8 cellular contexts compared by ENCODE assay signal in the genomic region with DNA sequence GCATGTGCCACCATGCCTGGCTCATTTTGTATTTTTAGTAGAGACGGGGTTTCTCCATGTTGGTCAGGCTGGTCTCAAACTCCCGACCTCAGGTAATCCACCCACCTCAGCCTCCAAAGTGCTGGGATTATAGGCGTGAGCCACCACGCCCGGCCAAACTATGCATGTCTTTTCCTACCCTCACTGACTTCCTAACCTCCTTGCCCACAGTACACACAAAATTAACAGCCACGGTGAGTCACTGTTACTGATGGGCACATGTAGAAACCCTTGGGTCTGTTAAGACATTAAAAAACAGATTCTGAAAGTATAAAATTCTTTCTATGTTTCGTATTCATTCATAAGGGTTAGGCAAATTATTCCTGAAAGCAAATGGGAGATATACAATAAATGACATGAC. TPM values are rescaled to one million over a fixed set of nuclear protein-coding genes. Genes with fewer than 3 reads are reported as not detected.
A peak's percentile ranks its signal among the peaks of the same experiment; 100 is the strongest.
DNase-seq lines count a peak whose midpoint lies in the region; ATAC-seq, FAIRE-seq and TF ChIP-seq lines count a peak whose summit lies in the region.
"Not testable (repeated sequence)": the region's sequence is repeated elsewhere in the genome, so short reads cannot be mapped to it uniquely, and the experiment has no call there.

No MANE protein-coding gene starts in this region.

- intact Hi-C loops in Calu3 (cut with micrococcal nuclease; ENCODE audit: unreplicated experiment); PC-3 (cut with micrococcal nuclease); activated CD4-positive, alpha-beta T cell treated with anti-CD3 and anti-CD28 coated beads, Interleukin-2, amount 10 ng/mL, durations not matched to agents 24 days and 14 days (cut with micrococcal nuclease); endothelial cell of umbilical vein (cut with micrococcal nuclease): not testable (repeated sequence)

- peak; percentile 56 for ATAC-seq in PC-3
- ATAC-seq in stimulated activated naive B cell treated with anti-CD40 and anti-IgM and Interleukin-4, amounts not matched to agents 10 μg/mL and 1 μg/mL and 100 μg/mL, for 72 hours (replicated peaks), result not testable (repeated sequence)

- peaks cover 44% of the 10 kb centered on the region for H3K79me2 ChIP-seq in PC-3 (ENCODE audit: low read length)
- H3K79me2 ChIP-seq in endothelial cell of umbilical vein (ENCODE audit: control insufficient read depth, insufficient read depth, low read length), result peaks cover 31% of the 10 kb centered on the region
- H3K79me2 ChIP-seq in keratinocyte (ENCODE audit: control insufficient read depth, insufficient read depth, low read length), result peaks cover 52% of the 10 kb centered on the region

- not testable (repeated sequence) for H3K27me3 Mint-ChIP-seq in Calu3 (ENCODE audit: unreplicated experiment); activated CD4-positive, alpha-beta T cell treated with anti-CD3 and anti-CD28 coated beads, Interleukin-2, amount 10 ng/mL, durations not matched to agents 24 days and 14 days; stimulated activated naive B cell treated with anti-CD40 and anti-IgM and Interleukin-4, amounts not matched to agents 10 μg/mL and 1 μg/mL and 100 μg/mL, for 72 hours

- H3K27me3 ChIP-seq in PC-3 (ENCODE audit: low read length); adipocyte (replicated peaks; ENCODE audit: control insufficient read depth, insufficient read depth, low read length); endothelial cell of umbilical vein (ENCODE audit: control insufficient read depth in 2 of 2, insufficient read depth in 2 of 2, low read length in 2 of 2); keratinocyte (ENCODE audit: control insufficient read depth, extremely low read depth, insufficient read depth, low read length): not testable (repeated sequence)

- H3K9me2 ChIP-seq in PC-3 (replicated peaks; ENCODE audit: low read length), result not testable (repeated sequence)

- dilution Hi-C loops in endothelial cell of umbilical vein (cut with MboI; ENCODE audit: extremely low pct_ligation_motif_present, low sequenced_read_pairs); keratinocyte (cut with MboI; ENCODE audit: extremely low pct_ligation_motif_present, low sequenced_read_pairs): not testable (repeated sequence)

- H3K4me3 ChIP-seq in PC-3 (ENCODE audit: low read length), result peak overlapping the region; percentile 16
- H3K4me3 ChIP-seq in adipocyte (ENCODE audit: low read length); endothelial cell of umbilical vein (replicated peaks in 1 of 3; ENCODE audit: insufficient read depth in 1 of 3, low read depth in 1 of 3, low read length in 3 of 3); keratinocyte (ENCODE audit: control insufficient read depth in 2 of 3, extremely low read depth in 1 of 3, insufficient read depth in 2 of 3, low read depth in 1 of 3, low read length in 3 of 3): not testable (repeated sequence)

- peaks cover 23% of the 10 kb centered on the region for H3K4me1 Mint-ChIP-seq in Calu3 (ENCODE audit: low read depth, unreplicated experiment)
- H3K4me1 Mint-ChIP-seq in activated CD4-positive, alpha-beta T cell treated with anti-CD3 and anti-CD28 coated beads, Interleukin-2, amount 10 ng/mL, durations not matched to agents 24 days and 14 days, result peaks cover 34% of the 10 kb centered on the region
- peaks cover 19 to 30% of the 10 kb centered on the region in 2 donors for H3K4me1 Mint-ChIP-seq in stimulated activated naive B cell treated with anti-CD40 and anti-IgM and Interleukin-4, amounts not matched to agents 10 μg/mL and 1 μg/mL and 100 μg/mL, for 72 hours

- H3K4me2 ChIP-seq in PC-3 (ENCODE audit: low read length) (peak overlapping the region; percentile 76), keratinocyte (ENCODE audit: control insufficient read depth, extremely low read depth, insufficient read depth, low read depth, low read length) (peak overlapping the region; percentile 6)
- H3K4me2 ChIP-seq in endothelial cell of umbilical vein (ENCODE audit: insufficient read depth, low read length), result not testable (repeated sequence)

- 0 out of 2 replicates have a peak overlapping the region, but pooled peaks have one; percentile 0 for H3K9ac ChIP-seq in PC-3 (ENCODE audit: low read length)
- H3K9ac ChIP-seq in adipocyte (ENCODE audit: low read length), result peak overlapping the region; percentile 29
- not testable (repeated sequence) for H3K9ac ChIP-seq in endothelial cell of umbilical vein (replicated peaks; ENCODE audit: extremely low read depth, insufficient read depth, low read length); keratinocyte (ENCODE audit: control insufficient read depth, extremely low read depth, insufficient read depth, low read length)

- H3K27ac ChIP-seq in PC-3 (ENCODE audit: low read length) (peak overlapping the region; percentile 54), keratinocyte (ENCODE audit: control insufficient read depth, insufficient read depth, low read length) (peak overlapping the region; percentile 34)
- not testable (repeated sequence) for H3K27ac ChIP-seq in endothelial cell of umbilical vein (ENCODE audit: insufficient read depth, low read depth, low read length)

- not testable (repeated sequence) for H3K36me3 ChIP-seq in PC-3 (ENCODE audit: low read depth, low read length); endothelial cell of umbilical vein (ENCODE audit: control insufficient read depth in 2 of 2, extremely low read depth in 1 of 2, insufficient read depth in 2 of 2, low read length in 2 of 2)
- H3K36me3 ChIP-seq in adipocyte (ENCODE audit: control insufficient read depth, insufficient read depth, low read length, severe bottlenecking) (peaks cover 21% of the 10 kb centered on the region), keratinocyte (ENCODE audit: control insufficient read depth in 2 of 2, extremely low read depth in 1 of 2, insufficient read depth in 2 of 2, low read length in 2 of 2) (peaks cover 3 to 16% of the 10 kb centered on the region in 2 experiments)

- H3F3A ChIP-seq in PC-3 (ENCODE audit: low read length, unreplicated experiment), result peaks cover 16% of the 10 kb centered on the region

- not testable (repeated sequence) for H3K9me3 Mint-ChIP-seq in Calu3 (ENCODE audit: low read depth, unreplicated experiment); activated CD4-positive, alpha-beta T cell treated with anti-CD3 and anti-CD28 coated beads, Interleukin-2, amount 10 ng/mL, durations not matched to agents 24 days and 14 days; stimulated activated naive B cell treated with anti-CD40 and anti-IgM and Interleukin-4, amounts not matched to agents 10 μg/mL and 1 μg/mL and 100 μg/mL, for 72 hours

- H3K9me3 ChIP-seq in PC-3 (ENCODE audit: low read length); adipocyte (ENCODE audit: control insufficient read depth, low read length); endothelial cell of umbilical vein (replicated peaks; ENCODE audit: control insufficient read depth, insufficient read depth, low read length); keratinocyte (ENCODE audit: control insufficient read depth, low read depth, low read length): not testable (repeated sequence)

- H3K36me3 Mint-ChIP-seq in Calu3 (ENCODE audit: insufficient read depth, unreplicated experiment), result peaks cover 45% of the 10 kb centered on the region
- peaks cover 62% of the 10 kb centered on the region for H3K36me3 Mint-ChIP-seq in activated CD4-positive, alpha-beta T cell treated with anti-CD3 and anti-CD28 coated beads, Interleukin-2, amount 10 ng/mL, durations not matched to agents 24 days and 14 days (ENCODE audit: low read depth)
- peaks cover 30 to 51% of the 10 kb centered on the region in 2 donors for H3K36me3 Mint-ChIP-seq in stimulated activated naive B cell treated with anti-CD40 and anti-IgM and Interleukin-4, amounts not matched to agents 10 μg/mL and 1 μg/mL and 100 μg/mL, for 72 hours

- FAIRE-seq in endothelial cell of umbilical vein (lab: Jason Lieb, UNC); keratinocyte (lab: Jason Lieb, UNC): not testable (repeated sequence)

- H4K20me1 ChIP-seq in PC-3 (ENCODE audit: low read length); endothelial cell of umbilical vein (replicated peaks; ENCODE audit: control insufficient read depth, extremely low read depth, insufficient read depth, low read length); keratinocyte (ENCODE audit: control insufficient read depth, extremely low read depth, insufficient read depth, low read length): not testable (repeated sequence)

- peak overlapping the region; percentile 26 for H3K4me3 Mint-ChIP-seq in Calu3 (ENCODE audit: low read depth, unreplicated experiment)
- not testable (repeated sequence) for H3K4me3 Mint-ChIP-seq in activated CD4-positive, alpha-beta T cell treated with anti-CD3 and anti-CD28 coated beads, Interleukin-2, amount 10 ng/mL, durations not matched to agents 24 days and 14 days; stimulated activated naive B cell treated with anti-CD40 and anti-IgM and Interleukin-4, amounts not matched to agents 10 μg/mL and 1 μg/mL and 100 μg/mL, for 72 hours

- not testable (repeated sequence) for BruUV-seq in Calu3 (replicated peaks; lab: Mats Ljungman, UMichigan); PC-3 (replicated peaks; lab: Mats Ljungman, UMichigan); endothelial cell of umbilical vein (replicated peaks; lab: Mats Ljungman, UMichigan)

- not testable (repeated sequence) for H2AFZ ChIP-seq in PC-3 (ENCODE audit: low read length); endothelial cell of umbilical vein (ENCODE audit: low read depth, low read length); keratinocyte (ENCODE audit: control insufficient read depth, low read length)

- not testable (repeated sequence) for H3K9me1 ChIP-seq in endothelial cell of umbilical vein (replicated peaks; ENCODE audit: control insufficient read depth, extremely low read depth, insufficient read depth, low read length); keratinocyte (ENCODE audit: control insufficient read depth, extremely low read depth, insufficient read depth, low read length)

- not testable (repeated sequence) for TF ChIP-seq POLR2A in endothelial cell of umbilical vein (IDR thresholded peaks at IDR 0.05; ENCODE audit: low read depth, low read length)

- CTCF ChIA-PET in Calu3 (lab: Charles Lee); PC-3 (lab: Charles Lee); endothelial cell of umbilical vein (lab: Charles Lee): not testable (repeated sequence)

- not testable (repeated sequence) for TF ChIP-seq CTCF in Calu3 (IDR thresholded peaks at IDR 0.05; ENCODE audit: unreplicated experiment); PC-3 (conservative IDR thresholded peaks at IDR 0.05; ENCODE audit: low read depth, low read length); endothelial cell of umbilical vein (IDR thresholded peaks at IDR 0.05; ENCODE audit: extremely low read depth in 1 of 2, insufficient read depth in 1 of 2, low read depth in 1 of 2, low read length in 2 of 2); keratinocyte (optimal IDR thresholded peaks at IDR 0.05 in 1 of 3, IDR thresholded peaks at IDR 0.05 in 1 of 3, conservative IDR thresholded peaks at IDR 0.05 in 1 of 3; ENCODE audit: extremely low read depth in 1 of 3, insufficient read depth in 2 of 3, low read length in 3 of 3)

- H3K4me1 ChIP-seq in PC-3 (ENCODE audit: insufficient read depth, low read length), result peaks cover 67% of the 10 kb centered on the region
- peaks cover 51% of the 10 kb centered on the region for H3K4me1 ChIP-seq in adipocyte (ENCODE audit: control insufficient read depth, insufficient read depth, low read length)
- peaks cover 30% of the 10 kb centered on the region for H3K4me1 ChIP-seq in endothelial cell of umbilical vein (ENCODE audit: control insufficient read depth, extremely low read depth, insufficient read depth, low read length)
- H3K4me1 ChIP-seq in keratinocyte (ENCODE audit: control insufficient read depth, extremely low read depth, insufficient read depth, low read length), result peaks cover 38% of the 10 kb centered on the region

- not testable (repeated sequence) for H3K27ac Mint-ChIP-seq in Calu3 (ENCODE audit: unreplicated experiment)
- peak overlapping the region; percentile 74 for H3K27ac Mint-ChIP-seq in activated CD4-positive, alpha-beta T cell treated with anti-CD3 and anti-CD28 coated beads, Interleukin-2, amount 10 ng/mL, durations not matched to agents 24 days and 14 days
- H3K27ac Mint-ChIP-seq in stimulated activated naive B cell treated with anti-CD40 and anti-IgM and Interleukin-4, amounts not matched to agents 10 μg/mL and 1 μg/mL and 100 μg/mL, for 72 hours, result peak overlapping the region; percentile 25

- POLR2A ChIA-PET in PC-3 (lab: Charles Lee; ENCODE audit: unreplicated experiment); endothelial cell of umbilical vein (lab: Charles Lee): not testable (repeated sequence)

- DNase-seq in Calu3 (peak; percentile 32), HPDE6-E6E7 (ENCODE audit: extremely low spot score) (peak; percentile 59), PC-3 (peak; percentile 90), adipocyte (ENCODE audit: low read depth) (peak; percentile 60)
- DNase-seq in activated CD4-positive, alpha-beta T cell treated with anti-CD3 and anti-CD28 coated beads, Interleukin-2, amount 10 ng/mL, durations not matched to agents 24 days and 14 days; endothelial cell of umbilical vein (ENCODE audit: low read depth, low spot score); keratinocyte (ENCODE audit: low read depth, low spot score); stimulated activated naive B cell treated with anti-CD40 and anti-IgM and Interleukin-4, amounts not matched to agents 10 μg/mL and 1 μg/mL and 100 μg/mL, for 72 hours: not testable (repeated sequence)

RNA-seq across cellular contexts. Expression of a gene that starts 4.6 kb away (rescaled TPM):
- total RNA-seq in Calu3 (2022), result 63.1 and 68.2 TPM in 2 replicates
- total RNA-seq in PC-3 (2014; rRNA removed), result 61.1 and 62.0 TPM in 2 replicates
- total RNA-seq in activated CD4-positive, alpha-beta T cell treated with anti-CD3 and anti-CD28 coated beads, Interleukin-2, amount 10 ng/mL, durations not matched to agents 24 days and 14 days, result 99.7 and 102 TPM in 2 replicates
- 50.4 and 52.0 TPM in 2 replicates for total RNA-seq in endothelial cell of umbilical vein
- polyA plus RNA-seq in endothelial cell of umbilical vein, result 18.4 and 27.0 TPM in 2 replicates
- polyA plus RNA-seq in endothelial cell of umbilical vein (2011; cell fraction: cytosol; rRNA removed), result 30.1 and 31.9 TPM in 2 replicates
- 9.4 and 13.7 TPM in 2 replicates for polyA plus RNA-seq in endothelial cell of umbilical vein (2011; cell fraction: nucleus; rRNA removed)
- 77.5 and 94.6 TPM in 2 replicates for polyA plus RNA-seq in endothelial cell of umbilical vein (2012)
- polyA minus RNA-seq in endothelial cell of umbilical vein, result 10.7 and 14.6 TPM in 2 replicates
- 8.9 TPM for polyA minus RNA-seq in endothelial cell of umbilical vein (2011; cell fraction: cytosol; rRNA and poly(A)+ RNA removed)
- 5.1 and 6.7 TPM in 2 replicates for polyA minus RNA-seq in endothelial cell of umbilical vein (2011; cell fraction: nucleus; rRNA and poly(A)+ RNA removed)
- 63.7 to 119 TPM (median 69.4 TPM) in 3 replicates for polyA plus RNA-seq in keratinocyte
- polyA plus RNA-seq in keratinocyte (2011; ENCODE audit: low read depth), result 127 TPM
- polyA plus RNA-seq in keratinocyte (2011; cell fraction: cytosol; rRNA removed), result 62.3 and 96.8 TPM in 2 replicates
- polyA plus RNA-seq in keratinocyte (2011; cell fraction: nucleus; rRNA removed), result 19.0 and 25.9 TPM in 2 replicates
- polyA plus RNA-seq in keratinocyte (2012; ENCODE audit: low replicate concordance), result 86.7 and 106 TPM in 2 replicates
- 10.1 to 20.4 TPM (median 10.4 TPM) in 3 replicates for polyA minus RNA-seq in keratinocyte
- 31.8 TPM for polyA minus RNA-seq in keratinocyte (2011; cell fraction: cytosol; rRNA and poly(A)+ RNA removed)
- 4.5 and 7.4 TPM in 2 replicates for polyA minus RNA-seq in keratinocyte (2011; cell fraction: nucleus; rRNA and poly(A)+ RNA removed)

RNA-seq across cellular contexts. Expression of a gene that starts 7.2 kb away (rescaled TPM):
- 30.6 and 33.1 TPM in 2 replicates for total RNA-seq in Calu3 (2022)
- 29.3 and 30.9 TPM in 2 replicates for total RNA-seq in PC-3 (2014; rRNA removed)
- total RNA-seq in activated CD4-positive, alpha-beta T cell treated with anti-CD3 and anti-CD28 coated beads, Interleukin-2, amount 10 ng/mL, durations not matched to agents 24 days and 14 days, result 25.8 and 26.0 TPM in 2 replicates
- 27.5 and 27.7 TPM in 2 replicates for total RNA-seq in endothelial cell of umbilical vein
- 3.8 and 5.3 TPM in 2 replicates for polyA plus RNA-seq in endothelial cell of umbilical vein
- polyA plus RNA-seq in endothelial cell of umbilical vein (2011; cell fraction: cytosol; rRNA removed), result 6.1 and 6.9 TPM in 2 replicates
- polyA plus RNA-seq in endothelial cell of umbilical vein (2011; cell fraction: nucleus; rRNA removed), result 22.2 and 28.2 TPM in 2 replicates
- polyA plus RNA-seq in endothelial cell of umbilical vein (2012), result 13.8 and 20.4 TPM in 2 replicates
- 28.4 and 29.2 TPM in 2 replicates for polyA minus RNA-seq in endothelial cell of umbilical vein
- 12.2 TPM for polyA minus RNA-seq in endothelial cell of umbilical vein (2011; cell fraction: cytosol; rRNA and poly(A)+ RNA removed)
- 92.1 and 134 TPM in 2 replicates for polyA minus RNA-seq in endothelial cell of umbilical vein (2011; cell fraction: nucleus; rRNA and poly(A)+ RNA removed)
- polyA plus RNA-seq in keratinocyte, result 9.5 to 14.7 TPM (median 11.1 TPM) in 3 replicates
- 75.1 TPM for polyA plus RNA-seq in keratinocyte (2011; ENCODE audit: low read depth)
- polyA plus RNA-seq in keratinocyte (2011; cell fraction: cytosol; rRNA removed), result 3.9 and 8.9 TPM in 2 replicates
- 17.1 and 23.4 TPM in 2 replicates for polyA plus RNA-seq in keratinocyte (2011; cell fraction: nucleus; rRNA removed)
- 9.5 and 10.9 TPM in 2 replicates for polyA plus RNA-seq in keratinocyte (2012; ENCODE audit: low replicate concordance)
- polyA minus RNA-seq in keratinocyte, result 5.5 to 39.2 TPM (median 20.5 TPM) in 3 replicates
- 11.5 TPM for polyA minus RNA-seq in keratinocyte (2011; cell fraction: cytosol; rRNA and poly(A)+ RNA removed)
- polyA minus RNA-seq in keratinocyte (2011; cell fraction: nucleus; rRNA and poly(A)+ RNA removed), result 44.3 and 71.9 TPM in 2 replicates

RNA-seq across cellular contexts. Expression of a gene that starts 21.4 kb away (rescaled TPM):
- total RNA-seq in Calu3 (2022) (143 TPM in 2 replicates), PC-3 (2014; rRNA removed) (108 and 109 TPM in 2 replicates), endothelial cell of umbilical vein (124 and 125 TPM in 2 replicates)
- 113 TPM in 2 replicates for total RNA-seq in activated CD4-positive, alpha-beta T cell treated with anti-CD3 and anti-CD28 coated beads, Interleukin-2, amount 10 ng/mL, durations not matched to agents 24 days and 14 days
- polyA plus RNA-seq in endothelial cell of umbilical vein (18.5 and 36.1 TPM in 2 replicates), keratinocyte (74.1 to 149 TPM (median 97.4 TPM) in 3 replicates)
- 60.1 and 68.5 TPM in 2 replicates for polyA plus RNA-seq in endothelial cell of umbilical vein (2011; cell fraction: cytosol; rRNA removed)
- polyA plus RNA-seq in endothelial cell of umbilical vein (2011; cell fraction: nucleus; rRNA removed), result 56.0 and 96.7 TPM in 2 replicates
- 142 and 198 TPM in 2 replicates for polyA plus RNA-seq in endothelial cell of umbilical vein (2012)
- polyA minus RNA-seq in endothelial cell of umbilical vein (26.7 and 30.5 TPM in 2 replicates), keratinocyte (3.0 to 28.5 TPM (median 9.5 TPM) in 3 replicates)
- polyA minus RNA-seq in endothelial cell of umbilical vein (2011; cell fraction: cytosol; rRNA and poly(A)+ RNA removed), result 22.7 TPM
- polyA minus RNA-seq in endothelial cell of umbilical vein (2011; cell fraction: nucleus; rRNA and poly(A)+ RNA removed), result 21.8 and 26.9 TPM in 2 replicates
- 212 TPM for polyA plus RNA-seq in keratinocyte (2011; ENCODE audit: low read depth)
- 59.7 and 73.4 TPM in 2 replicates for polyA plus RNA-seq in keratinocyte (2011; cell fraction: cytosol; rRNA removed)
- polyA plus RNA-seq in keratinocyte (2011; cell fraction: nucleus; rRNA removed), result 46.3 and 107 TPM in 2 replicates
- 78.9 and 121 TPM in 2 replicates for polyA plus RNA-seq in keratinocyte (2012; ENCODE audit: low replicate concordance)
- polyA minus RNA-seq in keratinocyte (2011; cell fraction: cytosol; rRNA and poly(A)+ RNA removed), result 21.9 TPM
- polyA minus RNA-seq in keratinocyte (2011; cell fraction: nucleus; rRNA and poly(A)+ RNA removed), result 25.4 and 48.1 TPM in 2 replicates
